In genomic region chr3:134212898-134213665, GRCh38 we compare ENCODE assay signal across 8 cellular contexts. TPM values are rescaled to one million over a fixed set of nuclear protein-coding genes. Genes with fewer than 3 reads are reported as not detected.
DNase-seq lines count a peak whose midpoint lies in the region; ATAC-seq and TF ChIP-seq lines count a peak whose summit lies in the region.

No MANE protein-coding gene starts in this region.

- ATAC-seq in GM21447 (IDR thresholded peaks at IDR 0.05; ENCODE audit: unreplicated experiment), result peak; percentile 72

- intact Hi-C loops in testis (cut with DNase I; ENCODE audit: low total_unique reads), result loop anchor here (5.0 to 10.0 kb wide), 3 partner anchors 92 to 281 kb away; no protein-coding TSS in a partner anchor

- WGBS in testis, 2 donors, result 47 to 52% methylated on average over 4 of the region's 4 CpGs

- peak; percentile 99 for TF ChIP-seq CTCF in fibroblast of the aortic adventitia (IDR thresholded peaks at IDR 0.05; ENCODE audit: insufficient read depth, low read length)
- peak; percentile 91 to 99 (median 94) for TF ChIP-seq CTCF in testis (IDR thresholded peaks at IDR 0.05)

- TF ChIP-seq POLR2A in testis (IDR thresholded peaks at IDR 0.05), result no peak

- in situ Hi-C loops in Caki2 (cut with HindIII; ENCODE audit: low pct_unique_long_range_greater_than_20kb, low sequenced_read_pairs) (no loop called here), KBM-7 (cut with MboI; ENCODE audit: low pct_unique_long_range_greater_than_20kb, low sequenced_read_pairs) (loop anchor here (10.0 to 25.0 kb wide), 3 partner anchors 92 to 278 kb away; no protein-coding TSS in a partner anchor)

- H3K27me3 ChIP-seq in testis, result no peaks in the 10 kb centered on the region

- H3K4me1 ChIP-seq in testis, result no peaks in the 10 kb centered on the region

- H3K9me3 ChIP-seq in testis, result no peaks in the 10 kb centered on the region

- H3K27ac ChIP-seq in testis, result no peak overlapping the region

- H3K36me3 ChIP-seq in testis (ENCODE audit: low read depth, missing control alignments), result no peaks in the 10 kb centered on the region

- DNase-seq in Caki2 (ENCODE audit: low read depth), result peak; percentile 43
- DNase-seq in KBM-7, result peak; percentile 76
- peak; percentile 71 for DNase-seq in RKO (ENCODE audit: low spot score)
- peak; percentile 76 for DNase-seq in activated T-helper 1 cell treated with Interleukin-2 at 50 U/mL for 16 hours (ENCODE audit: low read depth)
- peak; percentile 81 for DNase-seq in fibroblast of the aortic adventitia (ENCODE audit: low read depth)
- peak; percentile 20 for DNase-seq in non-pigmented ciliary epithelial cell (ENCODE audit: low read depth)
- DNase-seq in testis, result peak; percentile 89

- no peak overlapping the region for H3K4me3 ChIP-seq in fibroblast of the aortic adventitia (ENCODE audit: low read depth, low read length)
- H3K4me3 ChIP-seq in testis, result no peak overlapping the region

RNA-seq across cellular contexts. Expression of gene RYK, which starts 37.6 kb away (rescaled TPM):
- 57.0 and 69.7 TPM in 2 replicates for total RNA-seq in Caki2 (2014; rRNA removed; shearing (Covaris generic); ENCODE audit: low replicate concordance)
- total RNA-seq in fibroblast of the aortic adventitia (ENCODE audit: low replicate concordance), result 36.5 and 87.2 TPM in 2 replicates
- 100 to 1,000 TPM; 112 to 120 TPM for total RNA-seq in testis
- 82.6 TPM for polyA plus RNA-seq in testis (ENCODE audit: insufficient read depth, low read depth, low replicate concordance)

Comparison
In these comparisons a context has a peak if more than half of its experiments do, and no peak if none do; other contexts are left out.
1. DNase-seq: peak in every context shown above with its lines; median percentile 89 in testis; 81 in fibroblast of the aortic adventitia; 76 in KBM-7; 76 in activated T-helper 1 cell treated with Interleukin-2 at 50 U/mL for 16 hours; 71 in RKO; 43 in Caki2; 20 in non-pigmented ciliary epithelial cell.